8 cellular contexts compared by ENCODE assay signal in the genomic region with DNA sequence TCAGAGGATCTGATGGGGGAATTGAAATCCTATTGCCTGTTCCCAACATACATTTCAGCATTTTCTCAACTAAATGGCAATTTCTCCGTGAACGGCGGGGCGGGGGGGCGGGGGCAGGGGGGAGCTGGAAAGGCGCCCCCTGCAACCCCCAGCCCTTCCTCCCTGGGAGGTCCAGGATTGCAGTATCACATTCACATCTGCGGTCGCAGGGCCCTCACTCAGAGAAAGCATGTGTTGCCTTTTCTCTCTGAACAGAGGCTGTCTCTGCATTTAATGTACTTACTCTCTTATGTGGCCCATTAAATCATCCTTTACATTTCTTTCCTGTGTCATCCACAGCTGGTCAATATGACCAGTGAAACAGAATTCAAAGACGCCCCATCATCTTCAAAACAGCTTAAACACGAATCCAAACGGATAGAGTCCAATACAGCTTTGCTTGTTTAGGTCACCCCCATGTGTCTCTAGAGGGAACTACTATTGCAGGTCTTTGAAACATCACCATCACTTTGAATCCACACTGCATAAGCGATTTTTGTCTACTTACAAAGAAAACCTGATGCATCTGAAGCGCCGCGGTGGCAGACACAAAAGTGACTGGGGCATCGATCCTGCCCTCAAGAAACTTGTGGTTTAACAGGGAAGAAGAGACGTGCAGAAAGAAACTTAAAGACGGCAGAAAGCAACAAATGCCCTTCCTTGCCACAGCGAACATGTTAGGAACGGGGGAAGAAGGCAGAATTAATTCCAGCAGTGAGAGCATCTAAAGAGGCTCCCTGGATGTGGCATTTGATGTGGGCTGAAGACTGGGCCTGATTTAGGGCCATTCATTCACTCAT. TPM values are rescaled to one million over a fixed set of nuclear protein-coding genes. Genes with fewer than 3 reads are reported as not detected.
DNase-seq lines count a peak whose midpoint lies in the region; ATAC-seq and TF ChIP-seq lines count a peak whose summit lies in the region.

No MANE protein-coding gene starts in this region.

- H3K9me3 ChIP-seq in OCI-LY1 (ENCODE audit: low read length), result no peaks in the 10 kb centered on the region
- H3K9me3 ChIP-seq in lower lobe of right lung, result no peaks in the 10 kb centered on the region
- H3K9me3 ChIP-seq in vagina, result no peaks in the 10 kb centered on the region

- ATAC-seq in HG02884 (IDR thresholded peaks at IDR 0.05; ENCODE audit: unreplicated experiment), result peak; percentile 66
- peak; percentile 60 to 88 for ATAC-seq in lower lobe of right lung

- no peak for TF ChIP-seq POLR2A in vagina (IDR thresholded peaks at IDR 0.05)

- no peaks in the 10 kb centered on the region for H3F3A ChIP-seq in OCI-LY1 (ENCODE audit: insufficient read depth, low read length)

- H3K27ac ChIP-seq in OCI-LY1 (ENCODE audit: low read depth, low read length, poor library complexity, severe bottlenecking) (no peak overlapping the region), coronary artery (no peak overlapping the region), lower lobe of right lung (no peak overlapping the region), vagina (no peak overlapping the region)

- TF ChIP-seq CTCF in GM12872 (IDR thresholded peaks at IDR 0.05; ENCODE audit: insufficient read depth, low read depth, low read length) (peak; percentile 89), OCI-LY1 (IDR thresholded peaks at IDR 0.05; ENCODE audit: low read length) (peak; percentile 92), coronary artery (IDR thresholded peaks at IDR 0.05) (peak; percentile 74), lower lobe of right lung (IDR thresholded peaks at IDR 0.05) (peak; percentile 75), vagina (IDR thresholded peaks at IDR 0.05) (peak in 2 of 3 experiments; percentile 19 to 67)

- no peaks in the 10 kb centered on the region for H4K20me1 ChIP-seq in OCI-LY1 (ENCODE audit: insufficient read depth, low read length)

- H3K9ac ChIP-seq in OCI-LY1 (ENCODE audit: low read length), result no peak overlapping the region

- H3K9me2 ChIP-seq in OCI-LY1 (ENCODE audit: low read depth, low read length), result no peaks in the 10 kb centered on the region

- H2AFZ ChIP-seq in OCI-LY1 (ENCODE audit: low read length), result no peak overlapping the region

- H3K27me3 ChIP-seq in OCI-LY1 (ENCODE audit: insufficient read depth, low read length) (no peaks in the 10 kb centered on the region), lower lobe of right lung (ENCODE audit: low read depth) (no peaks in the 10 kb centered on the region), vagina (no peaks in the 10 kb centered on the region)

- peak overlapping the region; percentile 46; the same call in 1 of the 2 replicates for H3K4me2 ChIP-seq in OCI-LY1 (ENCODE audit: low read length)

- peak; percentile 73 for DNase-seq in AG08396 (ENCODE audit: low spot score)
- DNase-seq in coronary artery (ENCODE audit: low spot score), result no peak
- no peak for DNase-seq in lower lobe of right lung
- DNase-seq in vagina (ENCODE audit: extremely low spot score in 2 of 2), result no peak
- DNase-seq in OCI-M2 (lab: John Stamatoyannopoulos, UW; ENCODE audit: unreplicated experiment), result no peak

- H3K79me2 ChIP-seq in OCI-LY1 (ENCODE audit: insufficient read depth, low read length), result no peaks in the 10 kb centered on the region

- H3K4me1 ChIP-seq in OCI-LY1 (ENCODE audit: insufficient read depth, low read length, severe bottlenecking) (peaks cover 5% of the 10 kb centered on the region), lower lobe of right lung (no peaks in the 10 kb centered on the region), vagina (no peaks in the 10 kb centered on the region)

- H3K4me3 ChIP-seq in OCI-LY1 (ENCODE audit: low read depth, low read length, poor library complexity, severe bottlenecking) (no peak overlapping the region), coronary artery (no peak overlapping the region), lower lobe of right lung (no peak overlapping the region), vagina (no peak overlapping the region)

- intact Hi-C loops in lower lobe of right lung (cut with DNase I) (loop anchor here (10.0 kb wide), 1 partner anchor 210 kb away; no protein-coding TSS in a partner anchor), vagina (cut with DNase I) (loop anchor here (10.0 kb wide), 1 partner anchor 210 kb away; no protein-coding TSS in a partner anchor)

- no peaks in the 10 kb centered on the region; the same call in 1 of the 2 replicates for H3K36me3 ChIP-seq in OCI-LY1 (ENCODE audit: insufficient read depth, low read length)
- no peaks in the 10 kb centered on the region for H3K36me3 ChIP-seq in lower lobe of right lung
- no peaks in the 10 kb centered on the region for H3K36me3 ChIP-seq in vagina

RNA-seq across cellular contexts. Expression of a gene that starts 17.0 kb away (rescaled TPM):
- total RNA-seq in lower lobe of right lung (29.5 TPM), vagina (44.2 TPM)
